Comparison of ENCODE assay signal across 14 cellular contexts in the genomic region with DNA sequence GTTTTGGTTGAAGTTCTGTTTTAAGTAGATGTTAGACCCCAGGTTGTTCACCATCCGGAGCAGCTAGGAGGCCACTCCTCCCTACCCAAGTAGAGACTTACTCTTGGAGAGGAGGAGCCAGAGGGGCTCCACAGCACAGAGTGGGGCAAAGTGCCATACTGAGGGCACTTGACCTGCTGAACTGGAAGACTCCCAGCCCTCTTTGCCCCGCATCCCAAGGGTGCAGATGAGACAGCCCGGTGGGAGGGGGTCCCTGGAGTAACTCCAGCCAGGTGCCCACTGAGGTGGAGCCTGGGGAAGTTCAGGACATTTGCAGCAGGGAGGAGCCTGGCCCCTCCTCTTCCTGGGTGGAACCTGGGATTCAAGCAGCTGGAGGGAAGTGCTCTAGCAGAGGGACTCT.
A peak's percentile ranks its signal among the peaks of the same experiment; 100 is the strongest.
DNase-seq lines count a peak whose midpoint lies in the region; ATAC-seq and TF ChIP-seq lines count a peak whose summit lies in the region.
"Had no signal": no experiment of that assay in that cellular context is flagged by ENCODE, and none has a peak within 500 bp of the region (broad histone marks: within the 10 kb centered on the region; RNA-seq: fewer than 3 reads in every experiment).

No MANE protein-coding gene starts in this region.

- no peak for DNase-seq in stimulated activated naive CD8-positive, alpha-beta T cell treated with anti-CD3 and anti-CD28 coated beads, Interleukin-15, amount 100 ng/mL, for 72 hours
- DNase-seq in stimulated activated naive CD8-positive, alpha-beta T cell treated with anti-CD3 and anti-CD28 coated beads, Interleukin-15, Interleukin-2, amounts not matched to agents 100 U/mL and 50 U/mL, for 24 hours, result no peak
- no peak for DNase-seq in stimulated activated effector memory CD8-positive, alpha-beta T cell treated with anti-CD3 and anti-CD28 coated beads, Interleukin-12 subunit alpha, Interleukin-12 subunit beta, amount 100 ng/mL, for 72 hours (ENCODE audit: low spot score in 2 of 2)
- DNase-seq in OCI-M2 (lab: John Stamatoyannopoulos, UW; ENCODE audit: unreplicated experiment) (no peak), NCI-H2196 treated with DMSO at 0.1 percent for 48 hours (lab: John Stamatoyannopoulos, UW; ENCODE audit: unreplicated experiment) (no peak), GM10266 (ENCODE audit: extremely low spot score) (no peak)
- DNase-seq: 8988T; CD4-positive, alpha-beta memory T cell; DMS79 treated with DMSO at 0.1 percent for 48 hours; GF-D8; H9 had no signal

- H3K36me3 Mint-ChIP-seq in dendritic cell treated with granulocyte-macrophage colony-stimulating factor and Interleukin-4, amounts not matched to agents 40 ng/mL and 50 ng/mL, for 4 days (ENCODE audit: low read depth), result no peaks in the 10 kb centered on the region
- H3K36me3 Mint-ChIP-seq in stimulated activated effector memory CD8-positive, alpha-beta T cell treated with anti-CD3 and anti-CD28 coated beads, Interleukin-12 subunit alpha, Interleukin-12 subunit beta, amount 100 ng/mL, for 72 hours, result no peaks in the 10 kb centered on the region
- H3K36me3 Mint-ChIP-seq: CD14-positive monocyte; CD4-positive, alpha-beta memory T cell had no signal

- peaks cover 27% of the 10 kb centered on the region for H3K27me3 Mint-ChIP-seq in stimulated activated naive CD8-positive, alpha-beta T cell treated with anti-CD3 and anti-CD28 coated beads, Interleukin-15, amount 100 ng/mL, for 72 hours
- H3K27me3 Mint-ChIP-seq in dendritic cell treated with granulocyte-macrophage colony-stimulating factor and Interleukin-4, amounts not matched to agents 40 ng/mL and 50 ng/mL, for 4 days, result peaks cover 2% of the 10 kb centered on the region

- peak; percentile 26 for ATAC-seq in stimulated activated naive CD8-positive, alpha-beta T cell treated with anti-CD3 and anti-CD28 coated beads, Interleukin-15, amount 100 ng/mL, for 72 hours
- no peak for ATAC-seq in stimulated activated naive CD8-positive, alpha-beta T cell treated with anti-CD3 and anti-CD28 coated beads, Interleukin-15, Interleukin-2, amounts not matched to agents 100 U/mL and 50 U/mL, for 24 hours
- ATAC-seq in stimulated activated effector memory CD8-positive, alpha-beta T cell treated with anti-CD3 and anti-CD28 coated beads, Interleukin-12 subunit alpha, Interleukin-12 subunit beta, amount 100 ng/mL, for 72 hours, result peak; percentile 47
- ATAC-seq: GM12878 had no signal

- no peaks in the 10 kb centered on the region for H3K9me3 Mint-ChIP-seq in stimulated activated naive CD8-positive, alpha-beta T cell treated with anti-CD3 and anti-CD28 coated beads, Interleukin-15, amount 100 ng/mL, for 72 hours
- H3K9me3 Mint-ChIP-seq in dendritic cell treated with granulocyte-macrophage colony-stimulating factor and Interleukin-4, amounts not matched to agents 40 ng/mL and 50 ng/mL, for 4 days, result no peaks in the 10 kb centered on the region
- H3K9me3 Mint-ChIP-seq in stimulated activated effector memory CD8-positive, alpha-beta T cell treated with anti-CD3 and anti-CD28 coated beads, Interleukin-12 subunit alpha, Interleukin-12 subunit beta, amount 100 ng/mL, for 72 hours, result no peaks in the 10 kb centered on the region

- no peaks in the 10 kb centered on the region for H3K4me1 Mint-ChIP-seq in stimulated activated naive CD8-positive, alpha-beta T cell treated with anti-CD3 and anti-CD28 coated beads, Interleukin-15, amount 100 ng/mL, for 72 hours
- peaks cover 50% of the 10 kb centered on the region for H3K4me1 Mint-ChIP-seq in dendritic cell treated with granulocyte-macrophage colony-stimulating factor and Interleukin-4, amounts not matched to agents 40 ng/mL and 50 ng/mL, for 4 days (ENCODE audit: low read depth)
- H3K4me1 Mint-ChIP-seq in stimulated activated effector memory CD8-positive, alpha-beta T cell treated with anti-CD3 and anti-CD28 coated beads, Interleukin-12 subunit alpha, Interleukin-12 subunit beta, amount 100 ng/mL, for 72 hours, result no peaks in the 10 kb centered on the region
- H3K4me1 Mint-ChIP-seq: CD4-positive, alpha-beta memory T cell had no signal

- intact Hi-C loops in dendritic cell treated with granulocyte-macrophage colony-stimulating factor and Interleukin-4, amounts not matched to agents 40 ng/mL and 50 ng/mL, for 4 days (cut with micrococcal nuclease), result no loop called here

- H3K27ac Mint-ChIP-seq in stimulated activated naive CD8-positive, alpha-beta T cell treated with anti-CD3 and anti-CD28 coated beads, Interleukin-15, amount 100 ng/mL, for 72 hours, result no peak overlapping the region
- peak overlapping the region; percentile 10 for H3K27ac Mint-ChIP-seq in dendritic cell treated with granulocyte-macrophage colony-stimulating factor and Interleukin-4, amounts not matched to agents 40 ng/mL and 50 ng/mL, for 4 days
- no peak overlapping the region for H3K27ac Mint-ChIP-seq in stimulated activated effector memory CD8-positive, alpha-beta T cell treated with anti-CD3 and anti-CD28 coated beads, Interleukin-12 subunit alpha, Interleukin-12 subunit beta, amount 100 ng/mL, for 72 hours
- H3K27ac Mint-ChIP-seq: CD4-positive, alpha-beta memory T cell; H9 had no signal

- TF ChIP-seq CTCF in GM10266 (IDR thresholded peaks at IDR 0.05; ENCODE audit: control insufficient read depth, insufficient read depth, low read depth, missing control alignments), result no peak

- no peak overlapping the region for H3K4me3 Mint-ChIP-seq in stimulated activated naive CD8-positive, alpha-beta T cell treated with anti-CD3 and anti-CD28 coated beads, Interleukin-15, amount 100 ng/mL, for 72 hours
- H3K4me3 Mint-ChIP-seq in dendritic cell treated with granulocyte-macrophage colony-stimulating factor and Interleukin-4, amounts not matched to agents 40 ng/mL and 50 ng/mL, for 4 days, result no peak overlapping the region
- H3K4me3 Mint-ChIP-seq in stimulated activated effector memory CD8-positive, alpha-beta T cell treated with anti-CD3 and anti-CD28 coated beads, Interleukin-12 subunit alpha, Interleukin-12 subunit beta, amount 100 ng/mL, for 72 hours, result no peak overlapping the region
- H3K4me3 Mint-ChIP-seq: CD4-positive, alpha-beta memory T cell; H9 had no signal
